1 cellular context compared by ENCODE assay signal in the genomic region with DNA sequence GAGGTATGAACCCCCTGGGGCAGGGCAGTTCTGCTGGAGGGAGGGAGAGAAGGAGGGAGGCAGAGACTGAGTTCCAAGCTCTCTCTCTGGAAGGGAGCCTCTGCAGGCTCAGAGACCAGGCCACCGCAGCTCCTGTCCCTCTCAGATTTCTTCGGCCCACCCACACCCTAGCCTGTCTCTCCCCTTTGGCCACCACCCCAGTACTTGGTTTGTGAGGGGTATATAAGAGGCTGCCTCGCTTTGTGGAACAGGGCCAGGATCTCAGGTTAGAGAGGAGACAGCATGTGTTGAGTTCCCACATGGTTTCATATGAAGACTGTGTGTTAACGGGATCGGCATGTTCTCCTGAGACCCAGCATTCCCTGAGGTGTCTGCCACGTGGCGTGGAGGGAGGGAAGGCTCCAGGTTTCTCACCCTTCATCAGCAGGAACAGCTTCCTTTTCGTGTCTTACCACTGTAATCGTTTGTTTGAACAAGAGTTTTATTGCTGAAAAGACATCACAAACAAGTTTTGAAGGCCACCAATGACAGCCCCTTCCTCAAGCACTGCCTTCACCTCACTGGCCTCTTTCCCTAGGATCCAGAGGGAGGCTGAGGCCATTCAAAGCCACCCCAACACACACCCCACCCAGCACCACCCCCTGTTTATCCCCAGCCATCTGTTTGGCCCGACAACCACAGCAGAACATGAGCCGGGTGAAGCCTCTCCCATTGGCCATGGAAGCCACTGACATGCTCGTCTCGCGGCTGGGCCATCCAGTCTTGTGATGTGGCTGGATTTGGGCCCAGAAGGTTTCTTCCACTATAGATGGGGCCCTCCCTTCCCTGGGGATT.
A peak's percentile ranks its signal among the peaks of the same experiment; 100 is the strongest.
TF ChIP-seq lines count a peak whose summit lies in the region.

No MANE protein-coding gene starts in this region.

TF ChIP-seq in K562, 482 proteins besides CTCF, POLR2A, EP300 and RAD21 (continued from another document and continues in another):
- TF ChIP-seq CCAR2 (IDR thresholded peaks at IDR 0.05; ENCODE audit: low read depth, low read length) (no peak), ZNF184 (CRISPR knock-in tag; IDR thresholded peaks at IDR 0.05) (no peak), TSC22D4 (tag; IDR thresholded peaks at IDR 0.05) (no peak), BHLHE40 (IDR thresholded peaks at IDR 0.05; ENCODE audit: low read length) (peak; percentile 45; the same call in 1 of the 2 replicates), U2AF2 (optimal IDR thresholded peaks at IDR 0.05; ENCODE audit: low read depth, low read length) (no peak), SETDB1 (IDR thresholded peaks at IDR 0.05; ENCODE audit: low read length) (no peak), KLF10 (CRISPR knock-in tag; IDR thresholded peaks at IDR 0.05) (no peak), CEBPG (CRISPR knock-in tag; IDR thresholded peaks at IDR 0.05) (no peak), CEBPG (tag; conservative IDR thresholded peaks at IDR 0.05 in 1 of 2, IDR thresholded peaks at IDR 0.05 in 1 of 2) (no peak), ZNF3 (CRISPR knock-in tag; IDR thresholded peaks at IDR 0.05) (no peak), CBX1 (IDR thresholded peaks at IDR 0.05; ENCODE audit: low read depth) (no peak), NRF1 (conservative IDR thresholded peaks at IDR 0.05 in 1 of 2, IDR thresholded peaks at IDR 0.05 in 1 of 2) (peak; percentile 39 to 49; a peak in 3 of 4 replicates), STAT5B (CRISPR knock-in tag; IDR thresholded peaks at IDR 0.05) (no peak), CXXC5 (CRISPR knock-in tag; IDR thresholded peaks at IDR 0.05) (peak; percentile 61), GTF2E2 (tag; IDR thresholded peaks at IDR 0.05) (no peak), ARHGAP35 (IDR thresholded peaks at IDR 0.05; ENCODE audit: partially characterized antibody) (no peak), FOXK2 (conservative IDR thresholded peaks at IDR 0.05 in 1 of 2, IDR thresholded peaks at IDR 0.05 in 1 of 2; ENCODE audit: low read depth in 2 of 2) (peak; percentile 86 to 93), KAT2B (IDR thresholded peaks at IDR 0.05; ENCODE audit: low read depth, low read length) (no peak), ZKSCAN3 (CRISPR knock-in tag; IDR thresholded peaks at IDR 0.05) (no peak), YY1 (IDR thresholded peaks at IDR 0.05; ENCODE audit: borderline replicate concordance in 1 of 3, control insufficient read depth in 1 of 3, extremely low read depth in 1 of 3, insufficient read depth in 3 of 3, insufficient read length in 1 of 3, insufficient replicate concordance in 2 of 3, low read depth in 1 of 3, low read length in 2 of 3) (peak in 1 of 3 experiments; percentile 45), CBFA2T3 (IDR thresholded peaks at IDR 0.05) (peak; percentile 79), XRCC5 (IDR thresholded peaks at IDR 0.05; ENCODE audit: low read depth, low read length) (no peak), RNF2 (IDR thresholded peaks at IDR 0.05) (no peak; the same call in 1 of the 2 replicates), ZNF764 (CRISPR knock-in tag; IDR thresholded peaks at IDR 0.05; ENCODE audit: low read depth) (no peak), FOXJ2 (tag; IDR thresholded peaks at IDR 0.05) (peak; percentile 86), MAZ (CRISPR knock-in tag; conservative IDR thresholded peaks at IDR 0.05 in 1 of 2, IDR thresholded peaks at IDR 0.05 in 1 of 2) (peak in 1 of 2 experiments; percentile 68; a peak in 2 of 4 replicates), ZNF347 (CRISPR knock-in tag; IDR thresholded peaks at IDR 0.05; ENCODE audit: low read depth) (no peak), TEAD1 (CRISPR knock-in tag; IDR thresholded peaks at IDR 0.05) (no peak), HMG20A (CRISPR knock-in tag; conservative IDR thresholded peaks at IDR 0.05) (no peak), BRD4 (IDR thresholded peaks at IDR 0.05) (no peak), CC2D1A (IDR thresholded peaks at IDR 0.05) (no peak), RBM39 (optimal IDR thresholded peaks at IDR 0.05; ENCODE audit: low read depth, low read length) (no peak), ERF (CRISPR knock-in tag; IDR thresholded peaks at IDR 0.05) (peak; percentile 91), MAFK (IDR thresholded peaks at IDR 0.05; ENCODE audit: low read length) (no peak), POLR3G (IDR thresholded peaks at IDR 0.05; ENCODE audit: extremely low read depth, insufficient read length, insufficient replicate concordance) (no peak), ZNF263 (CRISPR knock-in tag; IDR thresholded peaks at IDR 0.05; ENCODE audit: borderline replicate concordance) (no peak; the same call in 1 of the 2 replicates), ZNF785 (CRISPR knock-in tag; IDR thresholded peaks at IDR 0.05) (no peak), CREBBP (IDR thresholded peaks at IDR 0.05; ENCODE audit: low read depth, low read length) (no peak), ZNF253 (CRISPR knock-in tag; conservative IDR thresholded peaks at IDR 0.05) (no peak), HDAC2 (IDR thresholded peaks at IDR 0.05) (peak; percentile 41; the same call in 1 of the 2 replicates), FIP1L1 (IDR thresholded peaks at IDR 0.05; ENCODE audit: low read depth, low read length, poor library complexity, severe bottlenecking) (no peak)
- TF ChIP-seq, protein P1, sequence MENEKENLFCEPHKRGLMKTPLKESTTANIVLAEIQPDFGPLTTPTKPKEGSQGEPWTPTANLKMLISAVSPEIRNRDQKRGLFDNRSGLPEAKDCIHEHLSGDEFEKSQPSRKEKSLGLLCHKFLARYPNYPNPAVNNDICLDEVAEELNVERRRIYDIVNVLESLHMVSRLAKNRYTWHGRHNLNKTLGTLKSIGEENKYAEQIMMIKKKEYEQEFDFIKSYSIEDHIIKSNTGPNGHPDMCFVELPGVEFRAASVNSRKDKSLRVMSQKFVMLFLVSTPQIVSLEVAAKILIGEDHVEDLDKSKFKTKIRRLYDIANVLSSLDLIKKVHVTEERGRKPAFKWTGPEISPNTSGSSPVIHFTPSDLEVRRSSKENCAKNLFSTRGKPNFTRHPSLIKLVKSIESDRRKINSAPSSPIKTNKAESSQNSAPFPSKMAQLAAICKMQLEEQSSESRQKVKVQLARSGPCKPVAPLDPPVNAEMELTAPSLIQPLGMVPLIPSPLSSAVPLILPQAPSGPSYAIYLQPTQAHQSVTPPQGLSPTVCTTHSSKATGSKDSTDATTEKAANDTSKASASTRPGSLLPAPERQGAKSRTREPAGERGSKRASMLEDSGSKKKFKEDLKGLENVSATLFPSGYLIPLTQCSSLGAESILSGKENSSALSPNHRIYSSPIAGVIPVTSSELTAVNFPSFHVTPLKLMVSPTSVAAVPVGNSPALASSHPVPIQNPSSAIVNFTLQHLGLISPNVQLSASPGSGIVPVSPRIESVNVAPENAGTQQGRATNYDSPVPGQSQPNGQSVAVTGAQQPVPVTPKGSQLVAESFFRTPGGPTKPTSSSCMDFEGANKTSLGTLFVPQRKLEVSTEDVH (IDR thresholded peaks at IDR 0.05; ENCODE audit: low read depth, partially characterized antibody): no peak
- TF ChIP-seq, protein P2, sequence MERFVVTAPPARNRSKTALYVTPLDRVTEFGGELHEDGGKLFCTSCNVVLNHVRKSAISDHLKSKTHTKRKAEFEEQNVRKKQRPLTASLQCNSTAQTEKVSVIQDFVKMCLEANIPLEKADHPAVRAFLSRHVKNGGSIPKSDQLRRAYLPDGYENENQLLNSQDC (CRISPR knock-in tag; IDR thresholded peaks at IDR 0.05): no peak
- TF ChIP-seq, protein P3, sequence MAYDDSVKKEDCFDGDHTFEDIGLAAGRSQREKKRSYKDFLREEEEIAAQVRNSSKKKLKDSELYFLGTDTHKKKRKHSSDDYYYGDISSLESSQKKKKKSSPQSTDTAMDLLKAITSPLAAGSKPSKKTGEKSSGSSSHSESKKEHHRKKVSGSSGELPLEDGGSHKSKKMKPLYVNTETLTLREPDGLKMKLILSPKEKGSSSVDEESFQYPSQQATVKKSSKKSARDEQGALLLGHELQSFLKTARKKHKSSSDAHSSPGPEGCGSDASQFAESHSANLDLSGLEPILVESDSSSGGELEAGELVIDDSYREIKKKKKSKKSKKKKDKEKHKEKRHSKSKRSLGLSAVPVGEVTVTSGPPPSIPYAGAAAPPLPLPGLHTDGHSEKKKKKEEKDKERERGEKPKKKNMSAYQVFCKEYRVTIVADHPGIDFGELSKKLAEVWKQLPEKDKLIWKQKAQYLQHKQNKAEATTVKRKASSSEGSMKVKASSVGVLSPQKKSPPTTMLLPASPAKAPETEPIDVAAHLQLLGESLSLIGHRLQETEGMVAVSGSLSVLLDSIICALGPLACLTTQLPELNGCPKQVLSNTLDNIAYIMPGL (CRISPR knock-in tag; IDR thresholded peaks at IDR 0.05): no peak; the same call in 1 of the 2 replicates
- TF ChIP-seq, protein P4, sequence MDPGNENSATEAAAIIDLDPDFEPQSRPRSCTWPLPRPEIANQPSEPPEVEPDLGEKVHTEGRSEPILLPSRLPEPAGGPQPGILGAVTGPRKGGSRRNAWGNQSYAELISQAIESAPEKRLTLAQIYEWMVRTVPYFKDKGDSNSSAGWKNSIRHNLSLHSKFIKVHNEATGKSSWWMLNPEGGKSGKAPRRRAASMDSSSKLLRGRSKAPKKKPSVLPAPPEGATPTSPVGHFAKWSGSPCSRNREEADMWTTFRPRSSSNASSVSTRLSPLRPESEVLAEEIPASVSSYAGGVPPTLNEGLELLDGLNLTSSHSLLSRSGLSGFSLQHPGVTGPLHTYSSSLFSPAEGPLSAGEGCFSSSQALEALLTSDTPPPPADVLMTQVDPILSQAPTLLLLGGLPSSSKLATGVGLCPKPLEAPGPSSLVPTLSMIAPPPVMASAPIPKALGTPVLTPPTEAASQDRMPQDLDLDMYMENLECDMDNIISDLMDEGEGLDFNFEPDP (CRISPR knock-in tag; IDR thresholded peaks at IDR 0.05): no peak
- TF ChIP-seq, protein P5, sequence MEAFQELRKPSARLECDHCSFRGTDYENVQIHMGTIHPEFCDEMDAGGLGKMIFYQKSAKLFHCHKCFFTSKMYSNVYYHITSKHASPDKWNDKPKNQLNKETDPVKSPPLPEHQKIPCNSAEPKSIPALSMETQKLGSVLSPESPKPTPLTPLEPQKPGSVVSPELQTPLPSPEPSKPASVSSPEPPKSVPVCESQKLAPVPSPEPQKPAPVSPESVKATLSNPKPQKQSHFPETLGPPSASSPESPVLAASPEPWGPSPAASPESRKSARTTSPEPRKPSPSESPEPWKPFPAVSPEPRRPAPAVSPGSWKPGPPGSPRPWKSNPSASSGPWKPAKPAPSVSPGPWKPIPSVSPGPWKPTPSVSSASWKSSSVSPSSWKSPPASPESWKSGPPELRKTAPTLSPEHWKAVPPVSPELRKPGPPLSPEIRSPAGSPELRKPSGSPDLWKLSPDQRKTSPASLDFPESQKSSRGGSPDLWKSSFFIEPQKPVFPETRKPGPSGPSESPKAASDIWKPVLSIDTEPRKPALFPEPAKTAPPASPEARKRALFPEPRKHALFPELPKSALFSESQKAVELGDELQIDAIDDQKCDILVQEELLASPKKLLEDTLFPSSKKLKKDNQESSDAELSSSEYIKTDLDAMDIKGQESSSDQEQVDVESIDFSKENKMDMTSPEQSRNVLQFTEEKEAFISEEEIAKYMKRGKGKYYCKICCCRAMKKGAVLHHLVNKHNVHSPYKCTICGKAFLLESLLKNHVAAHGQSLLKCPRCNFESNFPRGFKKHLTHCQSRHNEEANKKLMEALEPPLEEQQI (IDR thresholded peaks at IDR 0.05): no peak
- TF ChIP-seq, protein P6, sequence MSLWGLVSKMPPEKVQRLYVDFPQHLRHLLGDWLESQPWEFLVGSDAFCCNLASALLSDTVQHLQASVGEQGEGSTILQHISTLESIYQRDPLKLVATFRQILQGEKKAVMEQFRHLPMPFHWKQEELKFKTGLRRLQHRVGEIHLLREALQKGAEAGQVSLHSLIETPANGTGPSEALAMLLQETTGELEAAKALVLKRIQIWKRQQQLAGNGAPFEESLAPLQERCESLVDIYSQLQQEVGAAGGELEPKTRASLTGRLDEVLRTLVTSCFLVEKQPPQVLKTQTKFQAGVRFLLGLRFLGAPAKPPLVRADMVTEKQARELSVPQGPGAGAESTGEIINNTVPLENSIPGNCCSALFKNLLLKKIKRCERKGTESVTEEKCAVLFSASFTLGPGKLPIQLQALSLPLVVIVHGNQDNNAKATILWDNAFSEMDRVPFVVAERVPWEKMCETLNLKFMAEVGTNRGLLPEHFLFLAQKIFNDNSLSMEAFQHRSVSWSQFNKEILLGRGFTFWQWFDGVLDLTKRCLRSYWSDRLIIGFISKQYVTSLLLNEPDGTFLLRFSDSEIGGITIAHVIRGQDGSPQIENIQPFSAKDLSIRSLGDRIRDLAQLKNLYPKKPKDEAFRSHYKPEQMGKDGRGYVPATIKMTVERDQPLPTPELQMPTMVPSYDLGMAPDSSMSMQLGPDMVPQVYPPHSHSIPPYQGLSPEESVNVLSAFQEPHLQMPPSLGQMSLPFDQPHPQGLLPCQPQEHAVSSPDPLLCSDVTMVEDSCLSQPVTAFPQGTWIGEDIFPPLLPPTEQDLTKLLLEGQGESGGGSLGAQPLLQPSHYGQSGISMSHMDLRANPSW (CRISPR knock-in tag; IDR thresholded peaks at IDR 0.05): no peak
- TF ChIP-seq, protein P7, sequence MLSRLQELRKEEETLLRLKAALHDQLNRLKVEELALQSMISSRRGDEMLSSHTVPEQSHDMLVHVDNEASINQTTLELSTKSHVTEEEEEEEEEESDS (CRISPR knock-in tag; IDR thresholded peaks at IDR 0.05): no peak
- TF ChIP-seq, protein P8, sequence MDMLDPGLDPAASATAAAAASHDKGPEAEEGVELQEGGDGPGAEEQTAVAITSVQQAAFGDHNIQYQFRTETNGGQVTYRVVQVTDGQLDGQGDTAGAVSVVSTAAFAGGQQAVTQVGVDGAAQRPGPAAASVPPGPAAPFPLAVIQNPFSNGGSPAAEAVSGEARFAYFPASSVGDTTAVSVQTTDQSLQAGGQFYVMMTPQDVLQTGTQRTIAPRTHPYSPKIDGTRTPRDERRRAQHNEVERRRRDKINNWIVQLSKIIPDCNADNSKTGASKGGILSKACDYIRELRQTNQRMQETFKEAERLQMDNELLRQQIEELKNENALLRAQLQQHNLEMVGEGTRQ (CRISPR knock-in tag; IDR thresholded peaks at IDR 0.05): no peak
- TF ChIP-seq, protein P9, sequence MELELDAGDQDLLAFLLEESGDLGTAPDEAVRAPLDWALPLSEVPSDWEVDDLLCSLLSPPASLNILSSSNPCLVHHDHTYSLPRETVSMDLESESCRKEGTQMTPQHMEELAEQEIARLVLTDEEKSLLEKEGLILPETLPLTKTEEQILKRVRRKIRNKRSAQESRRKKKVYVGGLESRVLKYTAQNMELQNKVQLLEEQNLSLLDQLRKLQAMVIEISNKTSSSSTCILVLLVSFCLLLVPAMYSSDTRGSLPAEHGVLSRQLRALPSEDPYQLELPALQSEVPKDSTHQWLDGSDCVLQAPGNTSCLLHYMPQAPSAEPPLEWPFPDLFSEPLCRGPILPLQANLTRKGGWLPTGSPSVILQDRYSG (tag; conservative IDR thresholded peaks at IDR 0.05; ENCODE audit: low read depth): peak; percentile 96
- TF ChIP-seq, protein P10, sequence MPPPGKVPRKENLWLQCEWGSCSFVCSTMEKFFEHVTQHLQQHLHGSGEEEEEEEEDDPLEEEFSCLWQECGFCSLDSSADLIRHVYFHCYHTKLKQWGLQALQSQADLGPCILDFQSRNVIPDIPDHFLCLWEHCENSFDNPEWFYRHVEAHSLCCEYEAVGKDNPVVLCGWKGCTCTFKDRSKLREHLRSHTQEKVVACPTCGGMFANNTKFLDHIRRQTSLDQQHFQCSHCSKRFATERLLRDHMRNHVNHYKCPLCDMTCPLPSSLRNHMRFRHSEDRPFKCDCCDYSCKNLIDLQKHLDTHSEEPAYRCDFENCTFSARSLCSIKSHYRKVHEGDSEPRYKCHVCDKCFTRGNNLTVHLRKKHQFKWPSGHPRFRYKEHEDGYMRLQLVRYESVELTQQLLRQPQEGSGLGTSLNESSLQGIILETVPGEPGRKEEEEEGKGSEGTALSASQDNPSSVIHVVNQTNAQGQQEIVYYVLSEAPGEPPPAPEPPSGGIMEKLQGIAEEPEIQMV (tag; conservative IDR thresholded peaks at IDR 0.05; ENCODE audit: low read depth): peak; percentile 11
